In genomic region chr6:38773338-38773737, GRCh38 we compare ENCODE assay signal across 8 cellular contexts. TPM values are rescaled to one million over a fixed set of nuclear protein-coding genes. Genes with fewer than 3 reads are reported as not detected.
DNase-seq lines count a peak whose midpoint lies in the region; ATAC-seq and TF ChIP-seq lines count a peak whose summit lies in the region.

No MANE protein-coding gene starts in this region.

- no peak for TF ChIP-seq EP300 in ovary (IDR thresholded peaks at IDR 0.05)

- no peak for TF ChIP-seq POLR2A in ovary (IDR thresholded peaks at IDR 0.05)
- no peak for TF ChIP-seq POLR2A in spleen (IDR thresholded peaks at IDR 0.05)

- 73 to 86% (median 83%) methylated on average over 3 of the region's 3 CpGs for WGBS in ovary, 3 donors
- WGBS in spleen, 5 donors, result 81 to 95% (median 87%) methylated on average over 3 of the region's 3 CpGs

- no peaks in the 10 kb centered on the region for H3K27me3 ChIP-seq in foreskin keratinocyte
- no peaks in the 10 kb centered on the region for H3K27me3 ChIP-seq in ovary
- H3K27me3 ChIP-seq in spleen (replicated peaks in 1 of 7), result no peaks in the 10 kb centered on the region

- H3K27ac ChIP-seq in foreskin keratinocyte, result no peak overlapping the region
- no peak overlapping the region for H3K27ac ChIP-seq in ovary
- no peak overlapping the region for H3K27ac ChIP-seq in spleen

- peak in 2 of 3 donors; percentile 16 to 36 for DNase-seq in stimulated activated CD4-positive, alpha-beta T cell treated with anti-CD3 and anti-CD28 coated beads, Interleukin-12 subunit alpha, Interleukin-12 subunit beta, amount 100 ng/mL, for 48 hours (ENCODE audit: low read depth in 2 of 3, low spot score in 1 of 3)
- no peak for DNase-seq in stimulated activated CD4-positive, alpha-beta T cell treated with anti-CD3 and anti-CD28 coated beads, Interleukin-4, amount 100 ng/mL, for 4 hours
- peak; percentile 1 for DNase-seq in RKO (ENCODE audit: low spot score)
- DNase-seq in foreskin keratinocyte, result peak in 1 of 2 donors; percentile 43
- no peak for DNase-seq in NCI-H1694 treated with DMSO at 0.1 percent for 48 hours (lab: John Stamatoyannopoulos, UW)
- DNase-seq in ovary, result no peak
- DNase-seq in spleen, result no peak

- no peaks in the 10 kb centered on the region for H3K9me3 ChIP-seq in ovary
- H3K9me3 ChIP-seq in spleen, result peaks cover 0 to 7% (median 2%) of the 10 kb centered on the region in 8 donors

- TF ChIP-seq CTCF in foreskin keratinocyte (conservative IDR thresholded peaks at IDR 0.05) (peak; percentile 65), ovary (IDR thresholded peaks at IDR 0.05) (no peak), spleen (IDR thresholded peaks at IDR 0.05 in 8 of 11, conservative IDR thresholded peaks at IDR 0.05 in 3 of 11) (peak in 4 of 11 experiments; percentile 26 to 43 (median 36))

- intact Hi-C loops in ovary (cut with DNase I) (no loop called here), spleen (cut with DNase I; ENCODE audit: low total_unique reads) (no loop called here)

- peaks cover 28% of the 10 kb centered on the region for H3K4me1 ChIP-seq in foreskin keratinocyte
- no peaks in the 10 kb centered on the region for H3K4me1 ChIP-seq in ovary (ENCODE audit: insufficient read depth)
- H3K4me1 ChIP-seq in spleen, result peaks cover 0 to 16% (median 7%) of the 10 kb centered on the region in 6 donors

- no peaks in the 10 kb centered on the region for H3K36me3 ChIP-seq in ovary
- no peaks in the 10 kb centered on the region for H3K36me3 ChIP-seq in spleen

- H3K4me3 ChIP-seq in ovary (no peak overlapping the region), spleen (no peak overlapping the region)

- ATAC-seq in foreskin keratinocyte (no peak), HG02798 (IDR thresholded peaks at IDR 0.05; ENCODE audit: poor library complexity, unreplicated experiment) (no peak)

RNA-seq across cellular contexts. Expression of gene DNAH8, which starts 58.2 kb away (rescaled TPM):
- total RNA-seq in foreskin keratinocyte, result under 0.01 TPM in 1 of 2 replicates, not detected in the other
- not detected in 2 replicates for polyA plus RNA-seq in foreskin keratinocyte
- total RNA-seq in ovary, result under 1 TPM in 3 of 7 donors, not detected in 4; under 0.01 to 0.08 (median under 0.01) TPM
- polyA plus RNA-seq in ovary, result under 1 TPM; 0.01 to 0.02 TPM
- 10 to 100 TPM in 2 of 7 donors, 1 to 10 TPM in 5; 1.7 to 15.6 (median 6.3) TPM for total RNA-seq in spleen
- polyA plus RNA-seq in spleen, result under 1 TPM; 0.20 to 0.51 (median 0.46) TPM

Comparison
In these comparisons a context has a peak if more than half of its experiments do, and no peak if none do; other contexts are left out.
1. DNase-seq: peak in stimulated activated CD4-positive, alpha-beta T cell treated with anti-CD3 and anti-CD28 coated beads, Interleukin-12 subunit alpha, Interleukin-12 subunit beta, amount 100 ng/mL, for 48 hours (2 of 3) and RKO (single experiment); none in stimulated activated CD4-positive, alpha-beta T cell treated with anti-CD3 and anti-CD28 coated beads, Interleukin-4, amount 100 ng/mL, for 4 hours (0 of 2), NCI-H1694 treated with DMSO at 0.1 percent for 48 hours (single experiment), ovary (0 of 5) and spleen (single experiment).